In the genomic region with DNA sequence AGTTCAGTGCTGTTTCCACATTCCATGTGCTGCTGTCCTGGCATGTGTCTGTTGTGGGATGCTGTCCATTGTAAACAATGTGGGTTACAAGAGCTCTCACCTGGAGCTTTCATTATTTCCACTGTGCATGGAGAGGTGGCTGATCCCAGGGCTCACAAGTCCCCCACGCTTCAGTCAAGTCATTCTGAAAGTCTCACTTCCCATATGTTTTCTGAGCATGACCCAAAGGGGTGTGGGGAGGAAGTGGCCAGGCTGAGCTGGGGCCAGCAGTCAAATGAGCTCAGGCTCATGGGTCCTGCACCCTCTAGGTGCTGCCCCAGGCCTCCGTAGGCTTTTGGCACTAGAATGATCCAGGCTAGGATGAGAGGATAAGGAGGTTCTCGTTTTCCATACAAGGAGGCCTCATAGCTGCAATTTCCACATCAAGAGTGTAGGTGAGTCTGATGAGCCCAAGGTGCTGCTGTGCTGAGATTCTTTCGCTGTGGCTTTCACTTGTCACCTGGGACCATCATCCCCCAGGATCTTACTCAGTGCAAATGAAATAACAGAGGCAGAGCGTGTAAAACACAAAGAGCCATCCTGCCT, we compare ENCODE assay signal across 2 cellular contexts.
A peak's percentile ranks its signal among the peaks of the same experiment; 100 is the strongest.
TF ChIP-seq lines count a peak whose summit lies in the region.

No MANE protein-coding gene starts in this region.

TF ChIP-seq in liver, 16 proteins besides CTCF, POLR2A, EP300 and RAD21 (continued from another document):
- TF ChIP-seq YY1 (IDR thresholded peaks at IDR 0.05) = peak; percentile 25
- TF ChIP-seq HNF4A (conservative IDR thresholded peaks at IDR 0.05) = peak in 1 of 2 donors; percentile 43
- TF ChIP-seq, protein P1, sequence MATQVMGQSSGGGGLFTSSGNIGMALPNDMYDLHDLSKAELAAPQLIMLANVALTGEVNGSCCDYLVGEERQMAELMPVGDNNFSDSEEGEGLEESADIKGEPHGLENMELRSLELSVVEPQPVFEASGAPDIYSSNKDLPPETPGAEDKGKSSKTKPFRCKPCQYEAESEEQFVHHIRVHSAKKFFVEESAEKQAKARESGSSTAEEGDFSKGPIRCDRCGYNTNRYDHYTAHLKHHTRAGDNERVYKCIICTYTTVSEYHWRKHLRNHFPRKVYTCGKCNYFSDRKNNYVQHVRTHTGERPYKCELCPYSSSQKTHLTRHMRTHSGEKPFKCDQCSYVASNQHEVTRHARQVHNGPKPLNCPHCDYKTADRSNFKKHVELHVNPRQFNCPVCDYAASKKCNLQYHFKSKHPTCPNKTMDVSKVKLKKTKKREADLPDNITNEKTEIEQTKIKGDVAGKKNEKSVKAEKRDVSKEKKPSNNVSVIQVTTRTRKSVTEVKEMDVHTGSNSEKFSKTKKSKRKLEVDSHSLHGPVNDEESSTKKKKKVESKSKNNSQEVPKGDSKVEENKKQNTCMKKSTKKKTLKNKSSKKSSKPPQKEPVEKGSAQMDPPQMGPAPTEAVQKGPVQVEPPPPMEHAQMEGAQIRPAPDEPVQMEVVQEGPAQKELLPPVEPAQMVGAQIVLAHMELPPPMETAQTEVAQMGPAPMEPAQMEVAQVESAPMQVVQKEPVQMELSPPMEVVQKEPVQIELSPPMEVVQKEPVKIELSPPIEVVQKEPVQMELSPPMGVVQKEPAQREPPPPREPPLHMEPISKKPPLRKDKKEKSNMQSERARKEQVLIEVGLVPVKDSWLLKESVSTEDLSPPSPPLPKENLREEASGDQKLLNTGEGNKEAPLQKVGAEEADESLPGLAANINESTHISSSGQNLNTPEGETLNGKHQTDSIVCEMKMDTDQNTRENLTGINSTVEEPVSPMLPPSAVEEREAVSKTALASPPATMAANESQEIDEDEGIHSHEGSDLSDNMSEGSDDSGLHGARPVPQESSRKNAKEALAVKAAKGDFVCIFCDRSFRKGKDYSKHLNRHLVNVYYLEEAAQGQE (IDR thresholded peaks at IDR 0.05) = peak; percentile 98
- peak; percentile 47 to 62 for TF ChIP-seq JUND (IDR thresholded peaks at IDR 0.05)
- peak; percentile 42 to 68 for TF ChIP-seq RXRA (IDR thresholded peaks at IDR 0.05)
- TF ChIP-seq, protein P2, sequence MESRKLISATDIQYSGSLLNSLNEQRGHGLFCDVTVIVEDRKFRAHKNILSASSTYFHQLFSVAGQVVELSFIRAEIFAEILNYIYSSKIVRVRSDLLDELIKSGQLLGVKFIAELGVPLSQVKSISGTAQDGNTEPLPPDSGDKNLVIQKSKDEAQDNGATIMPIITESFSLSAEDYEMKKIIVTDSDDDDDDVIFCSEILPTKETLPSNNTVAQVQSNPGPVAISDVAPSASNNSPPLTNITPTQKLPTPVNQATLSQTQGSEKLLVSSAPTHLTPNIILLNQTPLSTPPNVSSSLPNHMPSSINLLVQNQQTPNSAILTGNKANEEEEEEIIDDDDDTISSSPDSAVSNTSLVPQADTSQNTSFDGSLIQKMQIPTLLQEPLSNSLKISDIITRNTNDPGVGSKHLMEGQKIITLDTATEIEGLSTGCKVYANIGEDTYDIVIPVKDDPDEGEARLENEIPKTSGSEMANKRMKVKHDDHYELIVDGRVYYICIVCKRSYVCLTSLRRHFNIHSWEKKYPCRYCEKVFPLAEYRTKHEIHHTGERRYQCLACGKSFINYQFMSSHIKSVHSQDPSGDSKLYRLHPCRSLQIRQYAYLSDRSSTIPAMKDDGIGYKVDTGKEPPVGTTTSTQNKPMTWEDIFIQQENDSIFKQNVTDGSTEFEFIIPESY (IDR thresholded peaks at IDR 0.05) = no peak
- TF ChIP-seq SP1 (IDR thresholded peaks at IDR 0.05) = peak; percentile 14
- no peak for TF ChIP-seq TAF1 (conservative IDR thresholded peaks at IDR 0.05)
- TF ChIP-seq HNF4G (IDR thresholded peaks at IDR 0.05) = no peak
- TF ChIP-seq GABPA (IDR thresholded peaks at IDR 0.05 in 1 of 2, conservative IDR thresholded peaks at IDR 0.05 in 1 of 2) = no peak
- TF ChIP-seq EGR1 (IDR thresholded peaks at IDR 0.05; ENCODE audit: low read depth in 2 of 2) = no peak
- TF ChIP-seq, protein P3, sequence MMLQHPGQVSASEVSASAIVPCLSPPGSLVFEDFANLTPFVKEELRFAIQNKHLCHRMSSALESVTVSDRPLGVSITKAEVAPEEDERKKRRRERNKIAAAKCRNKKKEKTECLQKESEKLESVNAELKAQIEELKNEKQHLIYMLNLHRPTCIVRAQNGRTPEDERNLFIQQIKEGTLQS (IDR thresholded peaks at IDR 0.05) = no peak
- peak; percentile 64 for TF ChIP-seq FOXA2 (IDR thresholded peaks at IDR 0.05)
- no peak for TF ChIP-seq NR2F2 (IDR thresholded peaks at IDR 0.05)

TF ChIP-seq in HepG2, 621 proteins besides CTCF, POLR2A, EP300 and RAD21 (continued from another document):
- no peak for TF ChIP-seq PCBP2 (optimal IDR thresholded peaks at IDR 0.05; ENCODE audit: low read depth, low read length, poor library complexity, severe bottlenecking)
- TF ChIP-seq, protein P4, sequence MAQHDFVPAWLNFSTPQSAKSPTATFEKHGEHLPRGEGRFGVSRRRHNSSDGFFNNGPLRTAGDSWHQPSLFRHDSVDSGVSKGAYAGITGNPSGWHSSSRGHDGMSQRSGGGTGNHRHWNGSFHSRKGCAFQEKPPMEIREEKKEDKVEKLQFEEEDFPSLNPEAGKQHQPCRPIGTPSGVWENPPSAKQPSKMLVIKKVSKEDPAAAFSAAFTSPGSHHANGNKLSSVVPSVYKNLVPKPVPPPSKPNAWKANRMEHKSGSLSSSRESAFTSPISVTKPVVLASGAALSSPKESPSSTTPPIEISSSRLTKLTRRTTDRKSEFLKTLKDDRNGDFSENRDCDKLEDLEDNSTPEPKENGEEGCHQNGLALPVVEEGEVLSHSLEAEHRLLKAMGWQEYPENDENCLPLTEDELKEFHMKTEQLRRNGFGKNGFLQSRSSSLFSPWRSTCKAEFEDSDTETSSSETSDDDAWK (CRISPR knock-in tag; IDR thresholded peaks at IDR 0.05) = no peak
- TF ChIP-seq NR2F1 (CRISPR knock-in tag; IDR thresholded peaks at IDR 0.05) = no peak
- no peak for TF ChIP-seq GPN1 (CRISPR knock-in tag; IDR thresholded peaks at IDR 0.05; ENCODE audit: borderline replicate concordance)
- no peak for TF ChIP-seq REXO4 (CRISPR knock-in tag; IDR thresholded peaks at IDR 0.05; ENCODE audit: borderline replicate concordance)
- TF ChIP-seq ZSCAN25 (CRISPR knock-in tag; IDR thresholded peaks at IDR 0.05) = no peak
- no peak for TF ChIP-seq SNAI1 (CRISPR knock-in tag; IDR thresholded peaks at IDR 0.05; ENCODE audit: borderline replicate concordance)
- TF ChIP-seq ZNF883 (CRISPR knock-in tag; IDR thresholded peaks at IDR 0.05; ENCODE audit: not compliant biosample characterization) = no peak
- no peak for TF ChIP-seq ZSCAN31 (CRISPR knock-in tag; IDR thresholded peaks at IDR 0.05; ENCODE audit: low read depth)
- no peak for TF ChIP-seq ZNF260 (CRISPR knock-in tag; IDR thresholded peaks at IDR 0.05; ENCODE audit: borderline replicate concordance, low read depth)
- no peak for TF ChIP-seq TP53 (CRISPR knock-in tag; conservative IDR thresholded peaks at IDR 0.05)
- TF ChIP-seq, protein P5, sequence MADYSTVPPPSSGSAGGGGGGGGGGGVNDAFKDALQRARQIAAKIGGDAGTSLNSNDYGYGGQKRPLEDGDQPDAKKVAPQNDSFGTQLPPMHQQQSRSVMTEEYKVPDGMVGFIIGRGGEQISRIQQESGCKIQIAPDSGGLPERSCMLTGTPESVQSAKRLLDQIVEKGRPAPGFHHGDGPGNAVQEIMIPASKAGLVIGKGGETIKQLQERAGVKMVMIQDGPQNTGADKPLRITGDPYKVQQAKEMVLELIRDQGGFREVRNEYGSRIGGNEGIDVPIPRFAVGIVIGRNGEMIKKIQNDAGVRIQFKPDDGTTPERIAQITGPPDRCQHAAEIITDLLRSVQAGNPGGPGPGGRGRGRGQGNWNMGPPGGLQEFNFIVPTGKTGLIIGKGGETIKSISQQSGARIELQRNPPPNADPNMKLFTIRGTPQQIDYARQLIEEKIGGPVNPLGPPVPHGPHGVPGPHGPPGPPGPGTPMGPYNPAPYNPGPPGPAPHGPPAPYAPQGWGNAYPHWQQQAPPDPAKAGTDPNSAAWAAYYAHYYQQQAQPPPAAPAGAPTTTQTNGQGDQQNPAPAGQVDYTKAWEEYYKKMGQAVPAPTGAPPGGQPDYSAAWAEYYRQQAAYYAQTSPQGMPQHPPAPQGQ (CRISPR knock-in tag; IDR thresholded peaks at IDR 0.05; ENCODE audit: borderline replicate concordance) = no peak
- no peak for TF ChIP-seq GTF2F1 (IDR thresholded peaks at IDR 0.05; ENCODE audit: low read length)
